ENCODE assay signal across 1 cellular context in the genomic region with DNA sequence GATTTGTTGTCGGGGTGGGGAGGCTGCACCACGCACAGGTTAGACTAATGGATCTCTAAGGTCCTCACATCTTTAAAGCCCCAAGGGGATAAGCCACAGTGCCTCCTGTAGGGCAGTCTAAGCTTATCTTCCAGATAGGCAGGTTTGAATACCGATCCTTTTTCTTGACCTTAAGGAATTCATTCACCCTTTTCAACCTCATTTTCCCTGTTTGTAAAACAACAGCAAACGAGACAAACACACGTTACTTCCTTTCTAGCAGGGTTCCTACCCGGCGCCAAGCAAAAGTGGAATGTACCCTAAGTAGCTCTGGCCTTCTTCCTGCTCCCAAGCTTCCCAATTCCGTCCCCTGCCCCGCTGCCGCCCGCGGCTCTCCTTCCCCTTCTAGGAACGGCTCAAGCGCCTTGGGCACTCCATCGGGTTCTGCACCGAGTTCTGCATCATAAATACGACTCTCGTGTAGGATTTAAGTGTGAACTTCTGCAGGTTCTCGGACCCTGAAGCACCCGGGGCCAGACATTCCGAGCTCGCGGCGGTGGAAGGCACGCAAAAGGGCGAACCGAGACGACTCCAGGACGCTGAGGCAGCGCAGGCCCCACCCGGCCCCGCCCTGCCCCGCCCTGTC.
TF ChIP-seq lines count a peak whose summit lies in the region.

No MANE protein-coding gene starts in this region.

TF ChIP-seq in H1, 55 proteins besides CTCF, POLR2A, EP300 and RAD21:
- TF ChIP-seq RBBP5 (IDR thresholded peaks at IDR 0.05; ENCODE audit: borderline replicate concordance, low read depth, low read length) (0 out of 2 replicates have a peak, but pooled peaks have one; percentile 47), CBX8 (IDR thresholded peaks at IDR 0.05; ENCODE audit: borderline replicate concordance, low read depth, low read length) (no peak), CHD2 (IDR thresholded peaks at IDR 0.05; ENCODE audit: low read length) (0 out of 2 replicates have a peak, but pooled peaks have one; percentile 15), SAP30 (IDR thresholded peaks at IDR 0.05; ENCODE audit: insufficient read depth, insufficient replicate concordance, low read length) (peak; percentile 26), KDM4A (IDR thresholded peaks at IDR 0.05; ENCODE audit: low read depth, low read length, severe bottlenecking) (peak; percentile 52), PHF8 (conservative IDR thresholded peaks at IDR 0.05; ENCODE audit: low read depth, low read length) (peak; percentile 50), TAF7 (optimal IDR thresholded peaks at IDR 0.05; ENCODE audit: borderline replicate concordance, low read depth, low read length) (peak; percentile 57), YY1 (IDR thresholded peaks at IDR 0.05; ENCODE audit: low read depth, low read length) (peak; percentile 86), E2F6 (IDR thresholded peaks at IDR 0.05) (no peak)
- TF ChIP-seq, protein P1, sequence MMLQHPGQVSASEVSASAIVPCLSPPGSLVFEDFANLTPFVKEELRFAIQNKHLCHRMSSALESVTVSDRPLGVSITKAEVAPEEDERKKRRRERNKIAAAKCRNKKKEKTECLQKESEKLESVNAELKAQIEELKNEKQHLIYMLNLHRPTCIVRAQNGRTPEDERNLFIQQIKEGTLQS (IDR thresholded peaks at IDR 0.05; ENCODE audit: insufficient read depth, low read depth, low read length), result no peak
